ENCODE assay signal across 27 cellular contexts in the genomic region with DNA sequence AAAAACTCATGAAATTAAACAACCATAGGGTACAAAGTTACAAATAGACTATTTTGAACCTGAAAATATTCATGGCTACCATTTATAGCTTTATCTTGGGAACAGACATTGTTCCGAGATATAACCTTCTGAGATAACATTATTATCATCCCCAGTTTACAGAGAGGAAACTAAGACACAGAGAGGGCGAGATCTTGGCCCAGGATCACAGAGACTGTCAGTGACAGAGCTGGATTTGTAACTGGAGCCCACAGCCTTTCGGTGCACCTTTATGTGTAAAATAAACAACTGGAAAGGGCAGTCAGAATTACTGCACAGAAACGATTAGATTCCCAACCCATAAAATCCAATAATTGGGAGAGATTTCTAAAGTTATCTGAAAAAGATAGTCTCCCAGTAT. TPM values are rescaled to one million over a fixed set of nuclear protein-coding genes. Genes with fewer than 3 reads are reported as not detected.
A peak's percentile ranks its signal among the peaks of the same experiment; 100 is the strongest.
DNase-seq lines count a peak whose midpoint lies in the region; ATAC-seq, FAIRE-seq and TF ChIP-seq lines count a peak whose summit lies in the region.
"Had no signal": no experiment of that assay in that cellular context is flagged by ENCODE, and none has a peak within 500 bp of the region (broad histone marks: within the 10 kb centered on the region; RNA-seq: fewer than 3 reads in every experiment).

No MANE protein-coding gene starts in this region.

- peaks cover 10% of the 10 kb centered on the region for H4K20me1 ChIP-seq in HepG2 (ENCODE audit: insufficient read depth, low read length)

- no TSS peak for BruUV-seq in HepG2 (replicated peaks; lab: Mats Ljungman, UMichigan)

- 91% methylated on average over 4 of the region's 4 CpGs for WGBS in HepG2 (ENCODE audit: low lambda C conversion rate)
- WGBS in right lobe of liver (ENCODE audit: insufficient coverage, low coverage, low lambda C conversion rate, missing lambda C conversion rate), result 52% methylated on average over 4 of the region's 4 CpGs
- WGBS in stomach, 5 donors, result 39 to 50% (median 42%) methylated on average over 4 of the region's 4 CpGs

- TF ChIP-seq RAD21 in HepG2 (CRISPR knock-in tag; IDR thresholded peaks at IDR 0.05), result no peak

- no peak for FAIRE-seq in HepG2 (lab: Jason Lieb, UNC)
- FAIRE-seq: endometrium, frontal cortex, GM19239 had no signal

- CTCF ChIA-PET in HepG2 (lab: Yijun Ruan, JAX; ENCODE audit: low intra/inter-chr PET ratio, low total read pairs), result no interaction called here

- POLR2A ChIA-PET in HepG2 (lab: Yijun Ruan, JAX), result no interaction called here

- intact Hi-C loops in HepG2 (cut with micrococcal nuclease; ENCODE audit: unreplicated experiment), result no loop called here
- intact Hi-C loops in right lobe of liver (cut with DNase I), result no loop called here
- intact Hi-C loops in stomach (cut with DNase I; ENCODE audit: low total_unique reads), result no loop called here

- TF ChIP-seq EP300 in HepG2 (IDR thresholded peaks at IDR 0.05; ENCODE audit: low read depth in 2 of 2, low read length in 2 of 2), result no peak
- TF ChIP-seq EP300 in HepG2 (CRISPR knock-in tag; IDR thresholded peaks at IDR 0.05; ENCODE audit: borderline replicate concordance), result no peak
- no peak for TF ChIP-seq EP300 in stomach (IDR thresholded peaks at IDR 0.05)

- H3K27ac ChIP-seq in HepG2 (ENCODE audit: extremely low read length, insufficient read depth, low read length) (no peak overlapping the region), right lobe of liver (no peak overlapping the region), stomach (peak overlapping the region in 4 of 5 donors; percentile 6 to 81 (median 36))
- H3K27ac ChIP-seq: parathyroid adenoma, upper lobe of right lung had no signal

- no peak overlapping the region for H3K9ac ChIP-seq in HepG2 (ENCODE audit: insufficient read depth, low read depth, low read length)
- H3K9ac ChIP-seq: parathyroid adenoma had no signal

- no peak for TF ChIP-seq CTCF in HepG2 (CRISPR knock-in tag; IDR thresholded peaks at IDR 0.05)
- no peak for TF ChIP-seq CTCF in right lobe of liver (IDR thresholded peaks at IDR 0.05)
- no peak for TF ChIP-seq CTCF in stomach (IDR thresholded peaks at IDR 0.05)

- H2AFZ ChIP-seq in HepG2 (ENCODE audit: low read length), result no peak overlapping the region
- H2AFZ ChIP-seq: GM23338, parathyroid adenoma had no signal

- in situ Hi-C loops in HepG2 (cut with HindIII; ENCODE audit: extremely low pct_ligation_motif_present, low pct_unique_long_range_greater_than_20kb), result no loop called here

- ATAC-seq in HepG2, result no peak
- ATAC-seq in right lobe of liver, result no peak
- no peak for ATAC-seq in HG03432 (IDR thresholded peaks at IDR 0.05; ENCODE audit: unreplicated experiment)
- ATAC-seq: CD8-positive, alpha-beta T cell; GM23338; left lobe of liver; T-cell had no signal

- H3K79me2 ChIP-seq in HepG2 (ENCODE audit: insufficient read depth, low read length), result no peaks in the 10 kb centered on the region

- H3K4me3 ChIP-seq in HepG2 (replicated peaks in 1 of 3; ENCODE audit: insufficient read depth in 1 of 3, low read depth in 2 of 3, low read length in 3 of 3) (no peak overlapping the region), right lobe of liver (no peak overlapping the region), stomach (no peak overlapping the region)
- H3K4me3 ChIP-seq: GM23338, upper lobe of right lung had no signal

- no peak for TF ChIP-seq POLR2A in HepG2 (IDR thresholded peaks at IDR 0.05; ENCODE audit: insufficient read depth in 1 of 2, low read depth in 2 of 2, low read length in 2 of 2)
- TF ChIP-seq POLR2A in right lobe of liver (IDR thresholded peaks at IDR 0.05), result no peak
- no peak for TF ChIP-seq POLR2A in stomach (IDR thresholded peaks at IDR 0.05)

- H3K4me1 ChIP-seq in HepG2 (ENCODE audit: insufficient read depth, low read length) (no peaks in the 10 kb centered on the region), right lobe of liver (no peaks in the 10 kb centered on the region), stomach (peaks cover 20 to 73% (median 42%) of the 10 kb centered on the region in 4 donors)
- H3K4me1 ChIP-seq: parathyroid adenoma had no signal

- peaks cover 36 to 90% of the 10 kb centered on the region in 2 experiments for H3K36me3 ChIP-seq in HepG2 (replicated peaks in 1 of 2; ENCODE audit: control insufficient read depth in 1 of 2, insufficient read depth in 2 of 2, low read length in 2 of 2)
- H3K36me3 ChIP-seq in right lobe of liver, result peaks cover 2 to 90% (median 35%) of the 10 kb centered on the region in 4 donors
- H3K36me3 ChIP-seq in stomach, result peaks cover 47 to 90% (median 89%) of the 10 kb centered on the region in 4 donors

- no peaks in the 10 kb centered on the region for H3K9me3 ChIP-seq in HepG2 (ENCODE audit: low read length)
- no peaks in the 10 kb centered on the region for H3K9me3 ChIP-seq in right lobe of liver
- no peaks in the 10 kb centered on the region for H3K9me3 ChIP-seq in stomach
- H3K9me3 ChIP-seq: upper lobe of right lung had no signal

- H3K27me3 ChIP-seq in HepG2 (ENCODE audit: control insufficient read depth in 1 of 2, insufficient read depth in 2 of 2, low read length in 2 of 2) (no peaks in the 10 kb centered on the region), right lobe of liver (no peaks in the 10 kb centered on the region), stomach (no peaks in the 10 kb centered on the region)
- H3K27me3 ChIP-seq: upper lobe of right lung had no signal

- no peak overlapping the region for H3K4me2 ChIP-seq in HepG2 (ENCODE audit: low read depth, low read length)
- H3K4me2 ChIP-seq: GM23338 had no signal

- DNase-seq in HepG2 (ENCODE audit: low spot score), result no peak
- DNase-seq in right lobe of liver, result no peak
- DNase-seq in left kidney (ENCODE audit: low read depth, low spot score), result peak; percentile 19
- DNase-seq in stomach, result no peak
- no peak for DNase-seq in RKO (ENCODE audit: low spot score)
- DNase-seq in cerebellar nuclear complex (lab: John Stamatoyannopoulos, UW), result no peak
- DNase-seq in SHP77 treated with DMSO at 0.1 percent for 48 hours (lab: John Stamatoyannopoulos, UW), result no peak
- DNase-seq: activated CD4-positive, alpha-beta T cell treated with anti-CD3 and anti-CD28 coated beads, Interleukin-2, amount 10 ng/mL, durations not matched to agents 24 days and 14 days; activated effector memory CD4-positive, alpha-beta T cell treated with anti-CD3 and anti-CD28 coated beads, Interleukin-2, amount 50 U/mL, for 16 hours; CD8-positive, alpha-beta T cell; central memory CD4-positive, alpha-beta T cell; hippocampal formation; mesenchymal stem cell; NCI-H1092 treated with DMSO at 0.1 percent for 48 hours; NCI-H1694 treated with DMSO at 0.1 percent for 48 hours; NCI-H510A; RPMI8226; stimulated activated CD4-positive, alpha-beta T cell treated with anti-CD3 and anti-CD28 coated beads, Interleukin-4, amount 100 ng/mL, for 24 hours; T-cell; upper lobe of right lung had no signal

TF ChIP-seq in HepG2, 621 proteins besides CTCF, POLR2A, EP300 and RAD21 (continues in another document):
- TF ChIP-seq, protein P1, sequence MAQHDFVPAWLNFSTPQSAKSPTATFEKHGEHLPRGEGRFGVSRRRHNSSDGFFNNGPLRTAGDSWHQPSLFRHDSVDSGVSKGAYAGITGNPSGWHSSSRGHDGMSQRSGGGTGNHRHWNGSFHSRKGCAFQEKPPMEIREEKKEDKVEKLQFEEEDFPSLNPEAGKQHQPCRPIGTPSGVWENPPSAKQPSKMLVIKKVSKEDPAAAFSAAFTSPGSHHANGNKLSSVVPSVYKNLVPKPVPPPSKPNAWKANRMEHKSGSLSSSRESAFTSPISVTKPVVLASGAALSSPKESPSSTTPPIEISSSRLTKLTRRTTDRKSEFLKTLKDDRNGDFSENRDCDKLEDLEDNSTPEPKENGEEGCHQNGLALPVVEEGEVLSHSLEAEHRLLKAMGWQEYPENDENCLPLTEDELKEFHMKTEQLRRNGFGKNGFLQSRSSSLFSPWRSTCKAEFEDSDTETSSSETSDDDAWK (CRISPR knock-in tag; IDR thresholded peaks at IDR 0.05), result no peak
- TF ChIP-seq, protein P2, sequence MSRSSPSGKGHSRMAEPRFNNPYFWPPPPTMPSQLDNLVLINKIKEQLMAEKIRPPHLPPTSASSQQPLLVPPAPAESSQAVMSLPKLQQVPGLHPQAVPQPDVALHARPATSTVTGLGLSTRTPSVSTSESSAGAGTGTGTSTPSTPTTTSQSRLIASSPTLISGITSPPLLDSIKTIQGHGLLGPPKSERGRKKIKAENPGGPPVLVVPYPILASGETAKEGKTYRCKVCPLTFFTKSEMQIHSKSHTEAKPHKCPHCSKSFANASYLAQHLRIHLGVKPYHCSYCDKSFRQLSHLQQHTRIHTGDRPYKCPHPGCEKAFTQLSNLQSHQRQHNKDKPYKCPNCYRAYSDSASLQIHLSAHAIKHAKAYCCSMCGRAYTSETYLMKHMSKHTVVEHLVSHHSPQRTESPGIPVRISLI (CRISPR knock-in tag; IDR thresholded peaks at IDR 0.05; ENCODE audit: borderline replicate concordance), result no peak
- TF ChIP-seq SPEN (CRISPR knock-in tag; IDR thresholded peaks at IDR 0.05; ENCODE audit: low read depth), result no peak

RNA-seq across cellular contexts. Expression of a gene that starts 28.4 kb away (rescaled TPM):
- total RNA-seq in HepG2 (2016; rRNA removed; fragmentation: Illumina TruSeq; extraction: Trizol) (29.1 and 45.2 TPM in 2 replicates), right lobe of liver (10 to 100 TPM; 21.3 to 37.6 (median 26.8) TPM), stomach (100 to 1,000 TPM in 2 of 5 donors, 10 to 100 TPM in 3; 46.4 to 113 (median 79.1) TPM)
- total RNA-seq in HepG2 (2016; cell fraction: cytosol; rRNA removed; fragmentation: Illumina TruSeq; extraction: Trizol; ENCODE audit: low read depth), result 5.0 and 6.9 TPM in 2 replicates
- total RNA-seq in HepG2 (2016; cell fraction: insoluble cytoplasmic fraction; rRNA removed; fragmentation: Illumina TruSeq; extraction: Trizol), result 29.1 and 39.1 TPM in 2 replicates
- 27.0 and 29.9 TPM in 2 replicates for total RNA-seq in HepG2 (2016; cell fraction: membrane; rRNA removed; fragmentation: Illumina TruSeq; extraction: Trizol)
- total RNA-seq in HepG2 (2016; cell fraction: nucleus; rRNA removed; fragmentation: Illumina TruSeq; extraction: Trizol), result 38.1 and 42.0 TPM in 2 replicates
- polyA plus RNA-seq in HepG2 (2011; rRNA removed) (32.2 and 37.8 TPM in 2 replicates), stomach (10 to 100 TPM; 13.0 to 45.1 (median 13.5) TPM)
- polyA plus RNA-seq in HepG2 (2011; cell fraction: cytosol; rRNA removed), result 23.4 and 26.9 TPM in 2 replicates
- polyA plus RNA-seq in HepG2 (2011; cell fraction: nucleus; rRNA removed), result 34.9 and 36.5 TPM in 2 replicates
- polyA plus RNA-seq in HepG2 (2012), result 35.9 and 36.8 TPM in 2 replicates
- polyA plus RNA-seq in HepG2 (2016; cell fraction: cytosol; fragmentation: Illumina TruSeq; extraction: Trizol; ENCODE audit: low read depth), result 12.2 and 13.0 TPM in 2 replicates
- polyA plus RNA-seq in HepG2 (2016; cell fraction: insoluble cytoplasmic fraction; fragmentation: Illumina TruSeq; extraction: Trizol; ENCODE audit: low read depth), result 46.7 and 48.9 TPM in 2 replicates
- polyA plus RNA-seq in HepG2 (2016; cell fraction: membrane; fragmentation: Illumina TruSeq; extraction: Trizol; ENCODE audit: low read depth), result 28.6 and 30.0 TPM in 2 replicates
- polyA plus RNA-seq in HepG2 (2016; cell fraction: nucleus; fragmentation: Illumina TruSeq; extraction: Trizol; ENCODE audit: insufficient read depth, low read depth), result 40.1 and 41.8 TPM in 2 replicates
- polyA minus RNA-seq in HepG2 (2011; rRNA and poly(A)+ RNA removed; ENCODE audit: low replicate concordance), result 23.8 and 59.2 TPM in 2 replicates
- polyA minus RNA-seq in HepG2 (2011; cell fraction: cytosol; rRNA and poly(A)+ RNA removed), result 32.1 and 36.4 TPM in 2 replicates
- polyA minus RNA-seq in HepG2 (2011; cell fraction: nucleus; rRNA and poly(A)+ RNA removed), result 148 and 153 TPM in 2 replicates

Comparison
In these comparisons a context has a peak if more than half of its experiments do, and no peak if none do; other contexts are left out.
1. H3K27ac ChIP-seq: peak in stomach (4 of 5); none in HepG2 (single experiment) and right lobe of liver (0 of 3).